In the genomic region with DNA sequence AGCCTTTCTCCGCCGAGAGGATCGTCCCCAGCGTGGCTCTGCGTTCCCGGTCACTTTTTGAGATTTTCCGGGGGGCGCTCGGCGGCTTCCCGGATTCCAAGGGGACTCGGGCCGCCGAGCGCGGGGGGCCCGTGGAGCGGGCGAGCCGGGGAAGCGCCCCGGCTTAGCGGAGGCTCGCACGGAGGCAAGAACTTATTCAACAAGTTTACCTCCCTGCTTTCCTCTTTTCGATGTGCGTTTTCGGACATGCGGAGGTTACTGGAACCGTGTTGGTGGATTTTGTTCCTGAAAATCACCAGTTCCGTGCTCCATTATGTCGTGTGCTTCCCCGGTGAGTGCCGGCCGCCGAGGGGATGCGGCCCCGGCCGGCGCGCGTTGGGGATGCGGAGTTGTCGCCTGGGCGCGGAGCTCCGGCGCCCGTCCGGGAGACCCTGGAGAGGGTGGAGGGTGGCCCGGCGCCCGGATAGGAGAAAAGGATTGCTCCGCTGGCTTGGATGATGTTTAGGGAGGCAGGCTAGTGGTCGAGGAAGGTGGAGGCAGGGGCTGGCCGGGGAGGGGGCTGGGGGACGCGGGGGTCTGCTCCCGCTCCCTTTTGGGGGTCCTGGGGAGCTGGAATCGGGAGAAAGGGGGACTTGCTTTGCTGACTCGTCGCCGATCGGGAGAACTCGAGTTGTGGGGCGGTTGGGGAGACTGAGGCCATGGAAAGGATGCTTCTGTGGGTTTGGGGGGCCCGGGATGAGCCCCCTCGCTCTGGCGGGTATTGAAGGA, we compare ENCODE assay signal across 8 cellular contexts. TPM values are rescaled to one million over a fixed set of nuclear protein-coding genes. Genes with fewer than 3 reads are reported as not detected.
DNase-seq lines count a peak whose midpoint lies in the region; ATAC-seq, FAIRE-seq and TF ChIP-seq lines count a peak whose summit lies in the region.

No MANE protein-coding gene starts in this region.

- no peaks in the 10 kb centered on the region for H3F3A ChIP-seq in PC-3 (ENCODE audit: low read length, unreplicated experiment)

- POLR2A ChIA-PET in PC-3 (lab: Charles Lee; ENCODE audit: unreplicated experiment): no interaction called here

- H2AFZ ChIP-seq in PC-3 (ENCODE audit: low read length): peak overlapping the region; percentile 95

- H3K9ac ChIP-seq in PC-3 (ENCODE audit: low read length): no peak overlapping the region; the same call in 1 of the 2 replicates

- CTCF ChIA-PET in PC-3 (lab: Charles Lee): no interaction called here

- peaks cover 27% of the 10 kb centered on the region for H3K9me3 Mint-ChIP-seq in nephron progenitor cell

- H3K4me3 ChIP-seq in PC-3 (ENCODE audit: low read length) (peak overlapping the region; percentile 81), epithelial cell of proximal tubule (ENCODE audit: low read depth, low read length) (peak overlapping the region; percentile 95)

- H3K27ac Mint-ChIP-seq in nephron progenitor cell: peak overlapping the region; percentile 83

- peak overlapping the region; percentile 97 for H3K4me2 ChIP-seq in PC-3 (ENCODE audit: low read length)

- H3K27me3 Mint-ChIP-seq in nephron progenitor cell (ENCODE audit: low read depth, poor library complexity): no peaks in the 10 kb centered on the region

- no peak overlapping the region for H3K27ac ChIP-seq in PC-3 (ENCODE audit: low read length)

- H3K4me3 Mint-ChIP-seq in nephron progenitor cell: peak overlapping the region; percentile 99

- H3K4me1 ChIP-seq in PC-3 (ENCODE audit: insufficient read depth, low read length): peaks cover 2% of the 10 kb centered on the region; the same call in 1 of the 2 replicates

- H3K36me3 ChIP-seq in PC-3 (ENCODE audit: low read depth, low read length): no peaks in the 10 kb centered on the region

- peaks cover 74% of the 10 kb centered on the region for H3K27me3 ChIP-seq in PC-3 (ENCODE audit: low read length)

- no TSS peak for BruUV-seq in PC-3 (replicated peaks; lab: Mats Ljungman, UMichigan)

- no peak for TF ChIP-seq CTCF in PC-3 (conservative IDR thresholded peaks at IDR 0.05; ENCODE audit: low read depth, low read length)
- no peak for TF ChIP-seq CTCF in epithelial cell of proximal tubule (conservative IDR thresholded peaks at IDR 0.05; ENCODE audit: low read depth, low read length)
- TF ChIP-seq CTCF in nephron progenitor cell (IDR thresholded peaks at IDR 0.05): no peak

- no peak for TF ChIP-seq POLR2A in GM12891 (IDR thresholded peaks at IDR 0.05; ENCODE audit: low read depth, low read length)

- H3K4me1 Mint-ChIP-seq in nephron progenitor cell: peaks cover 35% of the 10 kb centered on the region

- no peaks in the 10 kb centered on the region for H3K9me2 ChIP-seq in PC-3 (replicated peaks; ENCODE audit: low read length)

- FAIRE-seq in GM12891 (lab: Jason Lieb, UNC): no peak

- peaks cover 9% of the 10 kb centered on the region for H3K36me3 Mint-ChIP-seq in nephron progenitor cell (ENCODE audit: low read depth)

- H4K20me1 ChIP-seq in PC-3 (ENCODE audit: low read length): no peaks in the 10 kb centered on the region

- no peaks in the 10 kb centered on the region for H3K9me3 ChIP-seq in PC-3 (ENCODE audit: low read length)

- H3K79me2 ChIP-seq in PC-3 (ENCODE audit: low read length): no peaks in the 10 kb centered on the region

- DNase-seq in GM12891 (ENCODE audit: insufficient read length, low spot score): peak; percentile 6
- DNase-seq in PC-3: no peak
- DNase-seq in epithelial cell of proximal tubule (ENCODE audit: low read depth): no peak
- DNase-seq in nephron progenitor cell: peak; percentile 49
- no peak for DNase-seq in T-helper 9 cell

- ATAC-seq in PC-3 (peak; percentile 18), HG03108 (IDR thresholded peaks at IDR 0.05; ENCODE audit: unreplicated experiment) (no peak), GM21515 (IDR thresholded peaks at IDR 0.05; ENCODE audit: unreplicated experiment) (no peak), HG02981 (IDR thresholded peaks at IDR 0.05; ENCODE audit: unreplicated experiment) (no peak)

- intact Hi-C loops in PC-3 (cut with micrococcal nuclease): no loop called here

TF ChIP-seq in GM12891, 5 proteins besides CTCF, POLR2A, EP300 and RAD21:
- TF ChIP-seq TAF1 (IDR thresholded peaks at IDR 0.05; ENCODE audit: low read depth, low read length): no peak
- TF ChIP-seq PAX5 (IDR thresholded peaks at IDR 0.05; ENCODE audit: insufficient read depth, low read length, severe bottlenecking): no peak
- TF ChIP-seq POU2F2 (IDR thresholded peaks at IDR 0.05; ENCODE audit: low read depth, low read length): no peak
- no peak for TF ChIP-seq POLR2AphosphoS5 (IDR thresholded peaks at IDR 0.05; ENCODE audit: low read depth, low read length)
- TF ChIP-seq SPI1 (IDR thresholded peaks at IDR 0.05; ENCODE audit: low read depth, low read length): no peak

RNA-seq across cellular contexts. Expression of a gene that starts 0.9 kb away (rescaled TPM):
- polyA plus RNA-seq in GM12891 (2012; ENCODE audit: low read depth, missing spikeins): 3.6 TPM
- total RNA-seq in PC-3 (2014; rRNA removed) (0.29 and 0.73 TPM in 2 replicates), epithelial cell of proximal tubule (13.5 and 16.9 TPM in 2 replicates)

Comparison
In these comparisons a context has a peak if more than half of its experiments do, and no peak if none do; other contexts are left out.
1. DNase-seq: peak in GM12891 (single experiment) and nephron progenitor cell (single experiment); none in PC-3 (single experiment), epithelial cell of proximal tubule (single experiment) and T-helper 9 cell (single experiment).